In genomic region chr1:207831517-207832327, GRCh38 we compare ENCODE assay signal across 8 cellular contexts.
DNase-seq lines count a peak whose midpoint lies in the region; ATAC-seq and TF ChIP-seq lines count a peak whose summit lies in the region.

No MANE protein-coding gene starts in this region.

- no peak overlapping the region for H3K9ac ChIP-seq in smooth muscle cell (ENCODE audit: low read depth)

- H3K27ac Mint-ChIP-seq in stimulated activated memory B cell treated with anti-CD40 and anti-IgM and Interleukin-4, amounts not matched to agents 10 μg/mL and 1 μg/mL and 100 μg/mL, for 72 hours = peak overlapping the region; percentile 94

- 48 to 54% methylated on average over 4 to 6 of the region's 9 CpGs for WGBS in gastroesophageal sphincter (ENCODE audit: low coverage in 1 of 2), 2 donors
- WGBS in smooth muscle cell (ENCODE audit: low lambda C conversion rate) = 83% methylated on average over 9 of the region's 9 CpGs

- peaks cover 91% of the 10 kb centered on the region for H3K4me1 Mint-ChIP-seq in stimulated activated memory B cell treated with anti-CD40 and anti-IgM and Interleukin-4, amounts not matched to agents 10 μg/mL and 1 μg/mL and 100 μg/mL, for 72 hours

- DNase-seq in activated CD4-positive, alpha-beta T cell treated with anti-CD3 and anti-CD28 coated beads for 48 hours = peak; percentile 67
- DNase-seq in HPDE6-E6E7 (ENCODE audit: extremely low spot score) (no peak), NCI-H69 (lab: John Stamatoyannopoulos, UW) (no peak), smooth muscle cell (lab: John Stamatoyannopoulos, UW; ENCODE audit: unreplicated experiment) (no peak)

- peaks cover 0 to 2% of the 10 kb centered on the region in 2 donors for H3K36me3 ChIP-seq in gastroesophageal sphincter
- no peaks in the 10 kb centered on the region for H3K36me3 ChIP-seq in smooth muscle cell (ENCODE audit: low read depth)

- TF ChIP-seq CTCF in gastroesophageal sphincter (IDR thresholded peaks at IDR 0.05) (no peak), smooth muscle cell (IDR thresholded peaks at IDR 0.05; ENCODE audit: borderline replicate concordance, insufficient read depth, poor library complexity, severe bottlenecking) (no peak)

- no peaks in the 10 kb centered on the region for H3K27me3 Mint-ChIP-seq in stimulated activated memory B cell treated with anti-CD40 and anti-IgM and Interleukin-4, amounts not matched to agents 10 μg/mL and 1 μg/mL and 100 μg/mL, for 72 hours

- H3K4me3 ChIP-seq in gastroesophageal sphincter (no peak overlapping the region), smooth muscle cell (no peak overlapping the region)

- H3K9me3 ChIP-seq in gastroesophageal sphincter = no peaks in the 10 kb centered on the region
- no peaks in the 10 kb centered on the region for H3K9me3 ChIP-seq in smooth muscle cell (replicated peaks; ENCODE audit: low read depth)

- H2AFZ ChIP-seq in smooth muscle cell (ENCODE audit: low read depth) = no peak overlapping the region

- ATAC-seq in GM18505 (IDR thresholded peaks at IDR 0.05; ENCODE audit: unreplicated experiment) = peak; percentile 76
- ATAC-seq in HG02642 (IDR thresholded peaks at IDR 0.05; ENCODE audit: poor library complexity, unreplicated experiment) = peak; percentile 83
- no peak for ATAC-seq in gastroesophageal sphincter
- peak; percentile 93 for ATAC-seq in stimulated activated memory B cell treated with anti-CD40 and anti-IgM and Interleukin-4, amounts not matched to agents 10 μg/mL and 1 μg/mL and 100 μg/mL, for 72 hours

- TF ChIP-seq EP300 in gastroesophageal sphincter (IDR thresholded peaks at IDR 0.05) = no peak

- H3K4me3 Mint-ChIP-seq in stimulated activated memory B cell treated with anti-CD40 and anti-IgM and Interleukin-4, amounts not matched to agents 10 μg/mL and 1 μg/mL and 100 μg/mL, for 72 hours = peak overlapping the region; percentile 71

- H3K27ac ChIP-seq in gastroesophageal sphincter = peak overlapping the region; percentile 26 to 99 (median 74)
- no peak overlapping the region for H3K27ac ChIP-seq in smooth muscle cell (ENCODE audit: low read depth)

- H3K9me3 Mint-ChIP-seq in stimulated activated memory B cell treated with anti-CD40 and anti-IgM and Interleukin-4, amounts not matched to agents 10 μg/mL and 1 μg/mL and 100 μg/mL, for 72 hours = no peaks in the 10 kb centered on the region

- peaks cover 14% of the 10 kb centered on the region for H3K36me3 Mint-ChIP-seq in stimulated activated memory B cell treated with anti-CD40 and anti-IgM and Interleukin-4, amounts not matched to agents 10 μg/mL and 1 μg/mL and 100 μg/mL, for 72 hours

- peak; percentile 45 for TF ChIP-seq POLR2A in GM18505 (IDR thresholded peaks at IDR 0.05; ENCODE audit: borderline replicate concordance, extremely low read depth, insufficient read depth, insufficient read length)
- no peak for TF ChIP-seq POLR2A in gastroesophageal sphincter (IDR thresholded peaks at IDR 0.05)

- no peak overlapping the region for H3K4me2 ChIP-seq in smooth muscle cell

- H3K79me2 ChIP-seq in smooth muscle cell (ENCODE audit: low read depth) = no peaks in the 10 kb centered on the region

- H3K4me1 ChIP-seq in gastroesophageal sphincter = peaks cover 14 to 96% (median 75%) of the 10 kb centered on the region in 3 donors
- H3K4me1 ChIP-seq in smooth muscle cell (ENCODE audit: low read depth) = no peaks in the 10 kb centered on the region

- no peaks in the 10 kb centered on the region for H4K20me1 ChIP-seq in smooth muscle cell (ENCODE audit: low read depth)

- H3K27me3 ChIP-seq in gastroesophageal sphincter = no peaks in the 10 kb centered on the region
- H3K27me3 ChIP-seq in smooth muscle cell (ENCODE audit: low read depth) = no peaks in the 10 kb centered on the region

- no peaks in the 10 kb centered on the region for H3F3A ChIP-seq in smooth muscle cell (ENCODE audit: low read depth)
